ENCODE assay signal across 21 cellular contexts in the genomic region with DNA sequence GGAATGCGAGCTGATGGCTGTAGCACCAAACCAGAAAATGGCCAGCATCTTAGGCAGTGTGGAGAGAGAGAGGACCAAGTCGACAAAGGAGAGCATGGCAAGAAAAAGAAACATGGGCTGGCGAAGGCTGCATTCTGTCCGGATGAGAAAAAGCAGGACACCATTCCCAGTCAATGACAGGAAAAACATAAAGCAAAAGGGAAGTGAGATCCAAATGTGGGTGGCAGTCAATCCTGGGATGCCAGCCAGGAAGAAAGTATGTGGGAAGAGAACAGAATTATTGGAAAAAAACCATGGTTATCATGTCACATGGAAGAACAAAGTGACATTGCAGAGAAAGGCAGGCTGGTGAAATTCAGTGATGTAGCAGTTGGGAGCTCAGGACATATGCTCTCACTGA. TPM values are rescaled to one million over a fixed set of nuclear protein-coding genes. Genes with fewer than 3 reads are reported as not detected.
DNase-seq lines count a peak whose midpoint lies in the region; ATAC-seq lines count a peak whose summit lies in the region.
"Had no signal": no experiment of that assay in that cellular context is flagged by ENCODE, and none has a peak within 500 bp of the region (broad histone marks: within the 10 kb centered on the region; RNA-seq: fewer than 3 reads in every experiment).

No MANE protein-coding gene starts in this region.

- DNase-seq in inferior parietal cortex (ENCODE audit: extremely low spot score) (peak; percentile 61), occipital lobe (lab: John Stamatoyannopoulos, UW) (peak; percentile 55), GM19238 (ENCODE audit: insufficient read length, low spot score) (no peak), HPDE6-E6E7 (ENCODE audit: extremely low spot score) (no peak)
- DNase-seq: 8988T; CD8-positive, alpha-beta T cell; DMS 273 treated with DMSO at 0.1 percent for 48 hours; GDM1; H7; HFFc6; KBM-7 had no signal

- H3K27ac ChIP-seq in cingulate gyrus (ENCODE audit: low read depth, low read length) (peak overlapping the region; percentile 19), temporal lobe (ENCODE audit: low read depth, low read length) (peak overlapping the region; percentile 3)
- H3K27ac ChIP-seq: BLaER1 treated with 17β-estradiol and CSF1 and Interleukin-3, amounts not matched to agents 10 nM and 100 nM; HL-60 had no signal

- ATAC-seq in HG03039 (IDR thresholded peaks at IDR 0.05; ENCODE audit: unreplicated experiment), result no peak
- ATAC-seq: CD8-positive, alpha-beta T cell; GM23338; HCT116; HepG2 had no signal

RNA-seq across cellular contexts. Expression of gene OR56A1, which starts 36.9 kb away (rescaled TPM):
- total RNA-seq in occipital lobe, result under 0.01 TPM
- 0.25 TPM for total RNA-seq in temporal lobe
- total RNA-seq: B cell; CD8-positive, alpha-beta T cell; HepG2; HFFc6 had no signal

RNA-seq across cellular contexts. Expression of gene OR56B4, which starts 40.0 kb away (rescaled TPM):
- total RNA-seq in occipital lobe (not detected), temporal lobe (not detected)
- total RNA-seq: A673; B cell; CD8-positive, alpha-beta T cell; GM23338; H7; HepG2; HFFc6 had no signal

Comparison
In these comparisons a context has a peak if more than half of its experiments do, and no peak if none do; other contexts are left out.
1. DNase-seq: peak in inferior parietal cortex (single experiment) and occipital lobe (single experiment); none in GM19238 (single experiment) and HPDE6-E6E7 (single experiment).